8 cellular contexts compared by ENCODE assay signal in the genomic region with DNA sequence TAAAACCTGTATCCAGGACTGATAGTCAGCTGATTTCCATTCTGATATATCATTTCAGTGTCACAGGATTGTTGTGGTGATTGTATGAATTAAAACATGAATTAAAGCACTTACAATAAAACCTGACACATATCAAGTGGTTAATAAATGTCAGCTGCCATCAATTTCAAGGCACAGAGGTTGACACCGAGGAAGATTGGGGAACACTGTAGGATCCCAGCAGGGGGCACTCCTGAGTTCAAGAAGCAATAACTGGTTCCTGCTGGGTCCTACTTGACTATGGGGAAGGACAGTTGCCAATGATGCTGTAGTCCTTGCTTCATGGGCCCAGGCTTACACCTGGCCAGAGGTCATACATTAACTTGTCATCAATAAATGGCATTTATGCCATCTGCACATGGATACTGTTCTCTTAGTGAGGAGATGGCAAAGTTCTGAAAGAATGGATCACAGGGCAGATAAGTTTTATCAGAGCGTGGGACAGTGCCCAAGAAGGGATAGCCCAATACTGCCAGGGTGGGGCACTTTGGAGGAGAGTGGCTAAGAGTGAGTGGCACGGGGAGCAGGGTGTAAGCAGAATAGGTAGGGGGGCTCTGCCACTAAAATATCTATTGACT. TPM values are rescaled to one million over a fixed set of nuclear protein-coding genes. Genes with fewer than 3 reads are reported as not detected.
A peak's percentile ranks its signal among the peaks of the same experiment; 100 is the strongest.
DNase-seq lines count a peak whose midpoint lies in the region; ATAC-seq, FAIRE-seq and TF ChIP-seq lines count a peak whose summit lies in the region.

No MANE protein-coding gene starts in this region.

- no peaks in the 10 kb centered on the region for H3K9me1 ChIP-seq in endothelial cell of umbilical vein (replicated peaks; ENCODE audit: control insufficient read depth, extremely low read depth, insufficient read depth, low read length)

- no peak for DNase-seq in BJ (ENCODE audit: low read depth)
- peak; percentile 52 for DNase-seq in NCI-H69 (lab: John Stamatoyannopoulos, UW)
- DNase-seq in endothelial cell of umbilical vein (ENCODE audit: low read depth, low spot score): peak; percentile 41
- DNase-seq in trophoblast cell: peak; percentile 15 to 69
- DNase-seq in AG20443 (ENCODE audit: low spot score): no peak
- DNase-seq in EL: no peak
- DNase-seq in retina: no peak

- H3K4me2 ChIP-seq in endothelial cell of umbilical vein (ENCODE audit: insufficient read depth, low read length) (no peak overlapping the region), trophoblast cell (ENCODE audit: low read length) (no peak overlapping the region)

- no peak overlapping the region for H2BK12ac ChIP-seq in trophoblast cell (ENCODE audit: low read length)

- no peak overlapping the region for H3K4me3 ChIP-seq in BJ (ENCODE audit: low read depth, low read length)
- H3K4me3 ChIP-seq in endothelial cell of umbilical vein (replicated peaks in 1 of 3; ENCODE audit: insufficient read depth in 1 of 3, low read depth in 1 of 3, low read length in 3 of 3): no peak overlapping the region
- no peak overlapping the region for H3K4me3 ChIP-seq in trophoblast cell (ENCODE audit: low read depth, low read length)

- no peak for TF ChIP-seq POLR2A in endothelial cell of umbilical vein (IDR thresholded peaks at IDR 0.05; ENCODE audit: low read depth, low read length)

- no peak overlapping the region for H3K18ac ChIP-seq in trophoblast cell (ENCODE audit: low read length)

- H4K20me1 ChIP-seq in endothelial cell of umbilical vein (replicated peaks; ENCODE audit: control insufficient read depth, extremely low read depth, insufficient read depth, low read length): no peaks in the 10 kb centered on the region

- 0 out of 2 replicates have a peak, but pooled peaks have one; percentile 29 for TF ChIP-seq CTCF in BJ (IDR thresholded peaks at IDR 0.05; ENCODE audit: insufficient read depth, low read depth, low read length)
- peak; percentile 46 to 60 for TF ChIP-seq CTCF in endothelial cell of umbilical vein (IDR thresholded peaks at IDR 0.05; ENCODE audit: extremely low read depth in 1 of 2, insufficient read depth in 1 of 2, low read depth in 1 of 2, low read length in 2 of 2)

- no CpG with 5 or more reads among the region's 3 CpGs for WGBS in trophoblast cell (ENCODE audit: extremely low coverage, insufficient coverage, insufficient read length)

- H3K4me1 ChIP-seq in endothelial cell of umbilical vein (ENCODE audit: control insufficient read depth, extremely low read depth, insufficient read depth, low read length) (no peaks in the 10 kb centered on the region), trophoblast cell (ENCODE audit: control insufficient read depth in 1 of 2, insufficient read depth in 2 of 2, low read length in 2 of 2) (no peaks in the 10 kb centered on the region)

- H3K79me2 ChIP-seq in endothelial cell of umbilical vein (ENCODE audit: control insufficient read depth, insufficient read depth, low read length) (no peaks in the 10 kb centered on the region), trophoblast cell (ENCODE audit: control insufficient read depth, insufficient read depth, low read length, poor library complexity) (no peaks in the 10 kb centered on the region)

- H3K36me3 ChIP-seq in BJ (ENCODE audit: control insufficient read depth, insufficient read depth, low read length): no peaks in the 10 kb centered on the region
- H3K36me3 ChIP-seq in endothelial cell of umbilical vein (ENCODE audit: control insufficient read depth in 2 of 2, extremely low read depth in 1 of 2, insufficient read depth in 2 of 2, low read length in 2 of 2): no peaks in the 10 kb centered on the region
- H3K36me3 ChIP-seq in trophoblast cell (ENCODE audit: control insufficient read depth in 1 of 2, insufficient read depth in 2 of 2, low read length in 2 of 2): no peaks in the 10 kb centered on the region

- H2AFZ ChIP-seq in endothelial cell of umbilical vein (ENCODE audit: low read depth, low read length): no peak overlapping the region
- H2AFZ ChIP-seq in trophoblast cell (ENCODE audit: insufficient read depth, low read length, poor library complexity): no peak overlapping the region

- ATAC-seq in GM19438 (IDR thresholded peaks at IDR 0.05; ENCODE audit: low read depth, unreplicated experiment): peak; percentile 62

- H3K9me3 ChIP-seq in endothelial cell of umbilical vein (replicated peaks; ENCODE audit: control insufficient read depth, insufficient read depth, low read length): no peaks in the 10 kb centered on the region
- no peaks in the 10 kb centered on the region for H3K9me3 ChIP-seq in trophoblast cell (ENCODE audit: insufficient read depth, low read depth, low read length)

- no peak overlapping the region for H3K14ac ChIP-seq in trophoblast cell (ENCODE audit: low read length)

- no peak overlapping the region for H4K8ac ChIP-seq in trophoblast cell (ENCODE audit: low read depth, low read length)

- H3K23ac ChIP-seq in trophoblast cell (ENCODE audit: low read length): no peak overlapping the region

- no peak overlapping the region for H3K4ac ChIP-seq in trophoblast cell (ENCODE audit: low read depth, low read length)

- POLR2A ChIA-PET in BJ (lab: Charles Lee): no interaction called here
- POLR2A ChIA-PET in endothelial cell of umbilical vein (lab: Charles Lee): no interaction called here

- H3K9ac ChIP-seq in endothelial cell of umbilical vein (replicated peaks; ENCODE audit: extremely low read depth, insufficient read depth, low read length): no peak overlapping the region
- no peak overlapping the region for H3K9ac ChIP-seq in trophoblast cell (ENCODE audit: low read length)

- no peak overlapping the region for H2AK5ac ChIP-seq in trophoblast cell (ENCODE audit: low read length)

- H3K79me1 ChIP-seq in trophoblast cell (ENCODE audit: low read length): no peaks in the 10 kb centered on the region

- BruUV-seq in endothelial cell of umbilical vein (replicated peaks; lab: Mats Ljungman, UMichigan): no TSS peak

- intact Hi-C loops in endothelial cell of umbilical vein (cut with micrococcal nuclease): loop anchor here (1.0 to 5.0 kb wide), 4 partner anchors 60 to 496 kb away; no protein-coding TSS in a partner anchor

- H4K12ac ChIP-seq in trophoblast cell (ENCODE audit: low read depth, low read length): no peak overlapping the region

- no peak overlapping the region for H2BK5ac ChIP-seq in trophoblast cell (ENCODE audit: low read depth, low read length, poor library complexity)

- H3K27me3 ChIP-seq in BJ (ENCODE audit: control insufficient read depth, insufficient read depth, low read length): no peaks in the 10 kb centered on the region
- H3K27me3 ChIP-seq in endothelial cell of umbilical vein (ENCODE audit: control insufficient read depth in 2 of 2, insufficient read depth in 2 of 2, low read length in 2 of 2): peaks cover 0 to 4% of the 10 kb centered on the region in 2 experiments
- H3K27me3 ChIP-seq in trophoblast cell (ENCODE audit: insufficient read depth, low read length): no peaks in the 10 kb centered on the region

- H3K27ac ChIP-seq in endothelial cell of umbilical vein (ENCODE audit: insufficient read depth, low read depth, low read length) (no peak overlapping the region), trophoblast cell (ENCODE audit: low read depth, low read length) (no peak overlapping the region)

- dilution Hi-C loops in endothelial cell of umbilical vein (cut with MboI; ENCODE audit: extremely low pct_ligation_motif_present, low sequenced_read_pairs): no loop called here

- CTCF ChIA-PET in BJ (lab: Yijun Ruan, JAX): interaction anchor here (0.5 to 1.5 kb wide), 7 partner anchors 10 to 930 kb away, joined by 3 to 6 read pairs (median 3); no protein-coding TSS in a partner anchor
- CTCF ChIA-PET in endothelial cell of umbilical vein (lab: Charles Lee): interaction anchor here (0.6 to 3.2 kb wide), 53 partner anchors 9 to 496 kb away, joined by 3 to 25 read pairs (median 4); no protein-coding TSS in a partner anchor

- no peak overlapping the region for H2BK120ac ChIP-seq in trophoblast cell (ENCODE audit: insufficient read depth, low read length, poor library complexity)

- peak; percentile 38 for FAIRE-seq in endothelial cell of umbilical vein (lab: Jason Lieb, UNC)

- no peak overlapping the region for H4K91ac ChIP-seq in trophoblast cell (ENCODE audit: low read depth, low read length)

TF ChIP-seq in endothelial cell of umbilical vein, 7 proteins besides CTCF, POLR2A, EP300 and RAD21:
- TF ChIP-seq FOS (IDR thresholded peaks at IDR 0.05; ENCODE audit: borderline replicate concordance, insufficient read depth, low read length) (no peak), JUN (IDR thresholded peaks at IDR 0.05; ENCODE audit: borderline replicate concordance, insufficient read depth, insufficient read length, low read depth) (no peak), EZH2 (IDR thresholded peaks at IDR 0.05; ENCODE audit: borderline replicate concordance, low read depth, low read length, severe bottlenecking) (no peak), GATA2 (IDR thresholded peaks at IDR 0.05; ENCODE audit: insufficient read depth, insufficient read length, low read depth, low read length) (no peak), MYC (IDR thresholded peaks at IDR 0.05; ENCODE audit: low read depth, low read length) (no peak), POLR2AphosphoS5 (IDR thresholded peaks at IDR 0.05; ENCODE audit: insufficient read depth, low read depth, low read length) (no peak)
- TF ChIP-seq, protein P1, sequence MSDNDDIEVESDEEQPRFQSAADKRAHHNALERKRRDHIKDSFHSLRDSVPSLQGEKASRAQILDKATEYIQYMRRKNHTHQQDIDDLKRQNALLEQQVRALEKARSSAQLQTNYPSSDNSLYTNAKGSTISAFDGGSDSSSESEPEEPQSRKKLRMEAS (IDR thresholded peaks at IDR 0.05; ENCODE audit: insufficient read depth, insufficient read length): no peak

RNA-seq across cellular contexts. Expression of a gene that starts 24.1 kb away (rescaled TPM):
- 3.9 and 4.5 TPM in 2 replicates for polyA plus RNA-seq in BJ (2011; rRNA removed)
- 5.1 and 5.4 TPM in 2 replicates for polyA minus RNA-seq in BJ (2011; rRNA and poly(A)+ RNA removed)
- 3.2 and 3.4 TPM in 2 replicates for total RNA-seq in endothelial cell of umbilical vein
- polyA plus RNA-seq in endothelial cell of umbilical vein: 2.4 and 2.8 TPM in 2 replicates
- 1.5 and 1.6 TPM in 2 replicates for polyA plus RNA-seq in endothelial cell of umbilical vein (2011; cell fraction: cytosol; rRNA removed)
- 0.90 and 0.92 TPM in 2 replicates for polyA plus RNA-seq in endothelial cell of umbilical vein (2011; cell fraction: nucleus; rRNA removed)
- polyA plus RNA-seq in endothelial cell of umbilical vein (2012): 1.4 and 1.6 TPM in 2 replicates
- polyA minus RNA-seq in endothelial cell of umbilical vein: 2.8 and 4.7 TPM in 2 replicates
- polyA minus RNA-seq in endothelial cell of umbilical vein (2011; cell fraction: cytosol; rRNA and poly(A)+ RNA removed): 3.9 TPM
- 2.1 and 3.5 TPM in 2 replicates for polyA minus RNA-seq in endothelial cell of umbilical vein (2011; cell fraction: nucleus; rRNA and poly(A)+ RNA removed)
- polyA plus RNA-seq in trophoblast cell (2013): 3.5 and 3.6 TPM in 2 replicates

Comparison
In these comparisons a context has a peak if more than half of its experiments do, and no peak if none do; other contexts are left out.
1. DNase-seq: peak in NCI-H69 (single experiment), endothelial cell of umbilical vein (single experiment) and trophoblast cell (2 of 2); none in BJ (single experiment), AG20443 (single experiment), EL (single experiment) and retina (single experiment).